ENCODE assay signal across 8 cellular contexts in the genomic region with DNA sequence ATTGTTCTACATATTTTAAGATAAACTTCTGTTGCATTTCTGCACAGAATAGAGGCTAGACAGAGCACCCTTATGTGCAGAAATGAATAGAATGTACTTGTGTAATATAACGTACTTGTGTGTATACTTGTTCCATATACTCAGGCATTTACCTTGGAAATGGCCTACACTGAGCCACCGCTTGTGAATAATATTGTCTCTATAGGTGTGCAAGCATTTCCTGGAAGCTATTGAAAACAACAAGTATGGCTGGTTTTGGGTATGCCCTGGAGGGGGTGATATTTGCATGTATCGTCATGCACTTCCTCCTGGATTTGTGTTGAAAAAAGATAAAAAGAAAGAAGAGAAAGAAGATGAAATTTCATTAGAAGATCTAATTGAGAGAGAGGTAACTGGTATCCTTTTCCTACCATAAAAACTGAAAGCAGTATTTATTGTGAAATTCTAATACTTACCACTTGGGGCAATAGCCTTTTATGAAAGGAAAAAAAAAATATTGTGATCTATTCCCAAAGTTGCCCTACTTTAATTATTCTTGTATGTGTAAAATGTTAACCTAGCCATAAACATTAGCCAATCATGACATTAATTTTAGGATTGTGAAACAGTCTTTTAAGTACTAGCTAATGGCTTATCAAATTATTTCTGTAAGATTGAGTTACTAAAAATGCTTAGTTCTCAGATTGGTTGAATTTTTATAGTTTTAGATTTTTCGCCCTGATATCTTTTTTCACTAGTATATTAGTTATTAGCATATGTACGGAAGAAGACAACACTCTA. TPM values are rescaled to one million over a fixed set of nuclear protein-coding genes. Genes with fewer than 3 reads are reported as not detected.
DNase-seq lines count a peak whose midpoint lies in the region; ATAC-seq, FAIRE-seq and TF ChIP-seq lines count a peak whose summit lies in the region.

No MANE protein-coding gene starts in this region.

- H3K36me3 Mint-ChIP-seq in activated CD8-positive, alpha-beta T cell treated with anti-CD3 and anti-CD28 coated beads for 36 hours (ENCODE audit: low read depth): peaks cover 60% of the 10 kb centered on the region

- no peaks in the 10 kb centered on the region for H3K27me3 ChIP-seq in aorta (ENCODE audit: control insufficient read depth in 1 of 2, insufficient read depth in 2 of 2, low read length in 1 of 2)

- no peak overlapping the region for H3K4me3 ChIP-seq in aorta (ENCODE audit: low read length in 2 of 2)

- peak; percentile 96 for FAIRE-seq in G401.6 (lab: Jason Lieb, UNC)

- ATAC-seq in GM21528 (IDR thresholded peaks at IDR 0.05; ENCODE audit: low FRiP score, unreplicated experiment) (peak; percentile 68), aorta (ENCODE audit: low FRiP score) (peak; percentile 50), GM21515 (IDR thresholded peaks at IDR 0.05; ENCODE audit: unreplicated experiment) (no peak)
- peak; percentile 39 for ATAC-seq in activated CD8-positive, alpha-beta T cell treated with anti-CD3 and anti-CD28 coated beads for 36 hours

- H3K27ac Mint-ChIP-seq in activated CD8-positive, alpha-beta T cell treated with anti-CD3 and anti-CD28 coated beads for 36 hours: peak overlapping the region; percentile 65

- H3K27me3 Mint-ChIP-seq in activated CD8-positive, alpha-beta T cell treated with anti-CD3 and anti-CD28 coated beads for 36 hours: no peaks in the 10 kb centered on the region

- no peak overlapping the region for H3K27ac ChIP-seq in aorta (ENCODE audit: low read depth in 1 of 2, low read length in 2 of 2)

- H3K9me3 ChIP-seq in aorta (ENCODE audit: control insufficient read depth, low read length): no peaks in the 10 kb centered on the region

- peak; percentile 71 for TF ChIP-seq CTCF in activated CD8-positive, alpha-beta T cell treated with anti-CD3 and anti-CD28 coated beads for 36 hours (IDR thresholded peaks at IDR 0.05)

- peaks cover 24% of the 10 kb centered on the region for H3K4me1 Mint-ChIP-seq in activated CD8-positive, alpha-beta T cell treated with anti-CD3 and anti-CD28 coated beads for 36 hours (ENCODE audit: low read depth)

- H3K4me1 ChIP-seq in aorta (ENCODE audit: control insufficient read depth in 1 of 2, insufficient read depth in 2 of 2, low read length in 2 of 2): no peaks in the 10 kb centered on the region

- POLR2A ChIA-PET in activated CD8-positive, alpha-beta T cell treated with anti-CD3 and anti-CD28 coated beads for 36 hours (lab: Charles Lee): interaction anchor here (1.1 kb wide), 1 partner anchor 17 kb away, joined by 3 read pairs; no protein-coding TSS in a partner anchor

- intact Hi-C loops in activated CD8-positive, alpha-beta T cell treated with anti-CD3 and anti-CD28 coated beads for 36 hours (cut with micrococcal nuclease): loop anchor here (2.0 kb wide), 1 partner anchor 137 kb away; no protein-coding TSS in a partner anchor
- intact Hi-C loops in aorta (cut with DNase I): loop anchor here (2.0 kb wide), 2 partner anchors 137 to 139 kb away; no protein-coding TSS in a partner anchor

- 59 to 70% methylated on average over 5 of the region's 5 CpGs for WGBS in aorta, 2 donors

- no peaks in the 10 kb centered on the region for H3K9me3 Mint-ChIP-seq in activated CD8-positive, alpha-beta T cell treated with anti-CD3 and anti-CD28 coated beads for 36 hours

- peaks cover 0 to 6% of the 10 kb centered on the region in 2 donors for H3K36me3 ChIP-seq in aorta (ENCODE audit: control insufficient read depth in 1 of 2, insufficient read depth in 2 of 2, low read length in 1 of 2)

- H3K4me3 Mint-ChIP-seq in activated CD8-positive, alpha-beta T cell treated with anti-CD3 and anti-CD28 coated beads for 36 hours: no peak overlapping the region

- peak; percentile 16 for DNase-seq in NCI-H1048 (lab: John Stamatoyannopoulos, UW)
- DNase-seq in activated CD8-positive, alpha-beta T cell treated with anti-CD3 and anti-CD28 coated beads for 36 hours: no peak
- peak; percentile 29 for DNase-seq in iris pigment epithelial cell (ENCODE audit: low read depth)
- no peak for DNase-seq in aorta
- DNase-seq in COR-L47 (lab: John Stamatoyannopoulos, UW): no peak

- CTCF ChIA-PET in activated CD8-positive, alpha-beta T cell treated with anti-CD3 and anti-CD28 coated beads for 36 hours (lab: Charles Lee): interaction anchor here (0.6 to 4.7 kb wide), 19 partner anchors 8 to 163 kb away, joined by 3 to 83 read pairs (median 4); partner anchors contain the start of gene ZC3H15

RNA-seq across cellular contexts. Expression of gene ZC3H15, which starts 18.0 kb away (rescaled TPM):
- total RNA-seq in activated CD8-positive, alpha-beta T cell treated with anti-CD3 and anti-CD28 coated beads for 36 hours: 100 to 1,000 TPM; 101 to 106 TPM
- total RNA-seq in aorta: 10 to 100 TPM; 51.4 to 51.7 TPM
- polyA plus RNA-seq in aorta: 10 to 100 TPM; 46.0 to 91.5 TPM

Comparison
In these comparisons a context has a peak if more than half of its experiments do, and no peak if none do; other contexts are left out.
1. DNase-seq: peak in NCI-H1048 (single experiment) and iris pigment epithelial cell (single experiment); none in activated CD8-positive, alpha-beta T cell treated with anti-CD3 and anti-CD28 coated beads for 36 hours (single experiment), aorta (0 of 2) and COR-L47 (single experiment).